In genomic region chr5:132458226-132458560, GRCh38 we compare ENCODE assay signal across 12 cellular contexts. TPM values are rescaled to one million over a fixed set of nuclear protein-coding genes. Genes with fewer than 3 reads are reported as not detected.
DNase-seq lines count a peak whose midpoint lies in the region; ATAC-seq lines count a peak whose summit lies in the region.
"Had no signal": no experiment of that assay in that cellular context is flagged by ENCODE, and none has a peak within 500 bp of the region (broad histone marks: within the 10 kb centered on the region; RNA-seq: fewer than 3 reads in every experiment).

No MANE protein-coding gene starts in this region.

- H3K27ac ChIP-seq in CD4-positive, alpha-beta memory T cell (ENCODE audit: low read depth, low read length), result peak overlapping the region; percentile 77
- peak overlapping the region; percentile 99 for H3K27ac ChIP-seq in KOPT-K1 (ENCODE audit: low read depth, low read length, poor library complexity, severe bottlenecking)
- peak overlapping the region; percentile 30 for H3K27ac ChIP-seq in naive thymus-derived CD4-positive, alpha-beta T cell (ENCODE audit: low read depth, low read length)

- H3K4me1 Mint-ChIP-seq in CD4-positive, alpha-beta memory T cell, result peaks cover 79 to 100% (median 92%) of the 10 kb centered on the region in 4 donors
- H3K4me1 Mint-ChIP-seq in naive thymus-derived CD4-positive, alpha-beta T cell, result peaks cover 78 to 97% (median 93%) of the 10 kb centered on the region in 7 donors

- POLR2A ChIA-PET in CD4-positive, alpha-beta memory T cell (lab: Charles Lee; ENCODE audit: partially characterized antibody), result interaction anchor here (1.5 to 8.6 kb wide), 10 partner anchors 9 to 71 kb away, joined by 7 to 1150 read pairs (median 66); partner anchors contain the start of gene IRF1
- POLR2A ChIA-PET in naive thymus-derived CD4-positive, alpha-beta T cell (lab: Charles Lee), result interaction anchor here (0.5 to 8.5 kb wide), 14 partner anchors 11 to 1182 kb away, joined by 3 to 226 read pairs (median 12); partner anchors contain the start of gene IRF1

- no peaks in the 10 kb centered on the region for H3K27me3 ChIP-seq in CD4-positive, alpha-beta memory T cell (ENCODE audit: insufficient read depth, low read length)
- H3K27me3 ChIP-seq in naive thymus-derived CD4-positive, alpha-beta T cell (ENCODE audit: control insufficient read depth in 2 of 2, insufficient read depth in 2 of 2, low read length in 2 of 2), result no peaks in the 10 kb centered on the region

- peaks cover 100% of the 10 kb centered on the region for H3K4me1 ChIP-seq in CD4-positive, alpha-beta memory T cell (ENCODE audit: insufficient read depth, low read length)
- peaks cover 79 to 97% of the 10 kb centered on the region in 2 donors for H3K4me1 ChIP-seq in naive thymus-derived CD4-positive, alpha-beta T cell (ENCODE audit: control insufficient read depth in 2 of 2, insufficient read depth in 2 of 2, low read length in 2 of 2)

- H3K27ac Mint-ChIP-seq in CD4-positive, alpha-beta memory T cell, result peak overlapping the region; percentile 97 to 100 (median 100)
- H3K27ac Mint-ChIP-seq in naive thymus-derived CD4-positive, alpha-beta T cell, result peak overlapping the region; percentile 93 to 100 (median 99)

- ATAC-seq in naive thymus-derived CD4-positive, alpha-beta T cell, result no peak
- ATAC-seq in HG03460 (IDR thresholded peaks at IDR 0.05; ENCODE audit: unreplicated experiment) (no peak), GM19397 (IDR thresholded peaks at IDR 0.05; ENCODE audit: unreplicated experiment) (no peak)

- H3K4me3 ChIP-seq in CD4-positive, alpha-beta memory T cell (ENCODE audit: low read length in 2 of 2), result no peak overlapping the region
- H3K4me3 ChIP-seq in naive thymus-derived CD4-positive, alpha-beta T cell (ENCODE audit: low read length), result no peak overlapping the region

- peaks cover 0 to 4% (median 0%) of the 10 kb centered on the region in 8 donors for H3K9me3 Mint-ChIP-seq in CD4-positive, alpha-beta memory T cell
- H3K9me3 Mint-ChIP-seq in naive thymus-derived CD4-positive, alpha-beta T cell, result peaks cover 0 to 3% (median 0%) of the 10 kb centered on the region in 11 donors

- CTCF ChIA-PET in CD4-positive, alpha-beta memory T cell (lab: Charles Lee; ENCODE audit: partially characterized antibody), result interaction anchor here (0.8 to 8.5 kb wide), 16 partner anchors 8 to 47 kb away, joined by 3 to 100 read pairs (median 15); partner anchors contain the start of gene IRF1
- CTCF ChIA-PET in naive thymus-derived CD4-positive, alpha-beta T cell (lab: Charles Lee), result interaction anchor here (1.0 to 6.0 kb wide), 7 partner anchors 8 to 71 kb away, joined by 4 to 30 read pairs (median 11); partner anchors contain the start of gene IRF1

- no peaks in the 10 kb centered on the region for H3K9me3 ChIP-seq in CD4-positive, alpha-beta memory T cell (ENCODE audit: control insufficient read depth in 1 of 2, low read length in 2 of 2)
- no peaks in the 10 kb centered on the region for H3K9me3 ChIP-seq in KOPT-K1 (ENCODE audit: insufficient read depth, low read length, poor library complexity, severe bottlenecking)
- H3K9me3 ChIP-seq in naive thymus-derived CD4-positive, alpha-beta T cell (ENCODE audit: control insufficient read depth in 2 of 3, low read length in 3 of 3), result no peaks in the 10 kb centered on the region

- no peak for DNase-seq in CD4-positive, alpha-beta memory T cell
- peak; percentile 51 for DNase-seq in amniotic epithelial cell (ENCODE audit: low read depth)
- no peak for DNase-seq in naive thymus-derived CD4-positive, alpha-beta T cell
- DNase-seq in NCI-H2171 treated with DMSO at 0.1 percent for 48 hours (lab: John Stamatoyannopoulos, UW), result no peak
- DNase-seq in C1 segment of cervical spinal cord (lab: John Stamatoyannopoulos, UW), result no peak
- DNase-seq: aorta; NCI-H524 treated with DMSO at 0.1 percent for 48 hours; stimulated activated naive CD4-positive, alpha-beta T cell treated with Interleukin-2 at 50 U/mL for 16 hours; T1000 had no signal

- peak overlapping the region in 7 of 8 donors; percentile 21 to 89 (median 68) for H3K4me3 Mint-ChIP-seq in CD4-positive, alpha-beta memory T cell
- peak overlapping the region in 8 of 10 donors; percentile 22 to 85 (median 72) for H3K4me3 Mint-ChIP-seq in naive thymus-derived CD4-positive, alpha-beta T cell

- intact Hi-C loops in CD4-positive, alpha-beta memory T cell (cut with micrococcal nuclease), result loop anchor here (1.0 to 5.0 kb wide), 2 partner anchors 15 to 41 kb away; no protein-coding TSS in a partner anchor
- intact Hi-C loops in naive thymus-derived CD4-positive, alpha-beta T cell (cut with micrococcal nuclease), result no loop called here

- no peaks in the 10 kb centered on the region for H3K27me3 Mint-ChIP-seq in CD4-positive, alpha-beta memory T cell
- H3K27me3 Mint-ChIP-seq in naive thymus-derived CD4-positive, alpha-beta T cell, result no peaks in the 10 kb centered on the region

- H3K36me3 Mint-ChIP-seq in CD4-positive, alpha-beta memory T cell, result peaks cover 33 to 50% of the 10 kb centered on the region in 2 donors
- H3K36me3 Mint-ChIP-seq in naive thymus-derived CD4-positive, alpha-beta T cell, result peaks cover 10 to 56% (median 28%) of the 10 kb centered on the region in 5 donors

- no peaks in the 10 kb centered on the region for H3K36me3 ChIP-seq in CD4-positive, alpha-beta memory T cell (ENCODE audit: insufficient read depth, low read length)
- peaks cover 83% of the 10 kb centered on the region for H3K36me3 ChIP-seq in KOPT-K1 (ENCODE audit: insufficient read depth, low read length)
- H3K36me3 ChIP-seq in naive thymus-derived CD4-positive, alpha-beta T cell (ENCODE audit: control insufficient read depth in 2 of 3, insufficient read depth in 3 of 3, low read length in 3 of 3), result peaks cover 0 to 14% (median 0%) of the 10 kb centered on the region in 3 experiments

RNA-seq across cellular contexts. Expression of gene IRF1, which starts 32.4 kb away (rescaled TPM):
- 100 to 1,000 TPM; 192 to 202 TPM for total RNA-seq in CD4-positive, alpha-beta memory T cell
- polyA plus RNA-seq in CD4-positive, alpha-beta memory T cell, result 100 to 1,000 TPM; 192 to 237 TPM
- total RNA-seq in naive thymus-derived CD4-positive, alpha-beta T cell, result 100 to 1,000 TPM; 118 to 632 (median 549) TPM
- 100 to 1,000 TPM; 148 to 174 TPM for polyA plus RNA-seq in naive thymus-derived CD4-positive, alpha-beta T cell

Comparison
In these comparisons a context has a peak if more than half of its experiments do, and no peak if none do; other contexts are left out.
1. H3K27ac ChIP-seq: peak in every context shown above with its lines; median percentile 99 in KOPT-K1; 77 in CD4-positive, alpha-beta memory T cell; 30 in naive thymus-derived CD4-positive, alpha-beta T cell.